Comparison of ENCODE assay signal across 16 cellular contexts in genomic region chr21:45304945-45305344, GRCh38. TPM values are rescaled to one million over a fixed set of nuclear protein-coding genes. Genes with fewer than 3 reads are reported as not detected.
DNase-seq lines count a peak whose midpoint lies in the region; ATAC-seq and TF ChIP-seq lines count a peak whose summit lies in the region.
"Had no signal": no experiment of that assay in that cellular context is flagged by ENCODE, and none has a peak within 500 bp of the region (broad histone marks: within the 10 kb centered on the region; RNA-seq: fewer than 3 reads in every experiment).

No MANE protein-coding gene starts in this region.

- H3K9me3 Mint-ChIP-seq in activated T-cell treated with anti-CD3 and anti-CD28 coated beads, Interleukin-2, amount 50 U/mL, for 72 hours = no peaks in the 10 kb centered on the region
- H3K9me3 Mint-ChIP-seq in activated T-cell treated with anti-CD3 and anti-CD28 coated beads, Interleukin-2, amount 50 U/mL, for 24 hours = no peaks in the 10 kb centered on the region
- H3K9me3 Mint-ChIP-seq: T-helper 1 cell treated with Interleukin-12 subunit alpha and Interleukin-12 subunit beta and Interleukin-4 antibody, amounts not matched to agents 30 μg/mL and 1 μg/mL, for 36 hours had no signal

- no peaks in the 10 kb centered on the region for H3K27me3 Mint-ChIP-seq in activated T-cell treated with anti-CD3 and anti-CD28 coated beads, Interleukin-2, amount 50 U/mL, for 72 hours (ENCODE audit: low read depth)
- peaks cover 6% of the 10 kb centered on the region for H3K27me3 Mint-ChIP-seq in activated T-cell treated with anti-CD3 and anti-CD28 coated beads, Interleukin-2, amount 50 U/mL, for 24 hours

- intact Hi-C loops in left cardiac atrium (cut with DNase I) = no loop called here
- intact Hi-C loops in sciatic nerve (cut with DNase I) = no loop called here

- H3K4me1 Mint-ChIP-seq in activated T-cell treated with anti-CD3 and anti-CD28 coated beads, Interleukin-2, amount 50 U/mL, for 72 hours (ENCODE audit: low read depth) = peaks cover 21% of the 10 kb centered on the region
- peaks cover 30% of the 10 kb centered on the region for H3K4me1 Mint-ChIP-seq in activated T-cell treated with anti-CD3 and anti-CD28 coated beads, Interleukin-2, amount 50 U/mL, for 24 hours (ENCODE audit: low read depth)

- no peak for TF ChIP-seq POLR2A in erythroblast (IDR thresholded peaks at IDR 0.05; ENCODE audit: low read length)

- no peak overlapping the region for H3K4me3 ChIP-seq in H7 (ENCODE audit: insufficient read depth, low read depth, low read length)
- H3K4me3 ChIP-seq: heart right ventricle, Peyer's patch had no signal

- DNase-seq in activated T-cell treated with anti-CD3 and anti-CD28 coated beads, Interleukin-2, amount 50 U/mL, for 72 hours = no peak
- no peak for DNase-seq in activated T-cell treated with anti-CD3 and anti-CD28 coated beads, Interleukin-2, amount 50 U/mL, for 24 hours
- DNase-seq in T-helper 9 cell = peak; percentile 32
- DNase-seq in left cardiac atrium = peak; percentile 17
- peak; percentile 53 for DNase-seq in sciatic nerve (ENCODE audit: low spot score)
- DNase-seq in erythroblast (lab: John Stamatoyannopoulos, UW) = no peak
- DNase-seq in H7 = no peak
- DNase-seq in DMS53 treated with DMSO at 0.1 percent for 48 hours (lab: John Stamatoyannopoulos, UW; ENCODE audit: unreplicated experiment) = no peak
- DNase-seq: ACHN, Calu3, NCI-H187, NCI-H526 treated with DMSO at 0.1 percent for 48 hours had no signal

- peak overlapping the region in 1 of 2 donors; percentile 49 for H3K4me3 Mint-ChIP-seq in activated T-cell treated with anti-CD3 and anti-CD28 coated beads, Interleukin-2, amount 50 U/mL, for 72 hours
- no peak overlapping the region for H3K4me3 Mint-ChIP-seq in activated T-cell treated with anti-CD3 and anti-CD28 coated beads, Interleukin-2, amount 50 U/mL, for 24 hours
- H3K4me3 Mint-ChIP-seq: T-helper 1 cell treated with Interleukin-12 subunit alpha and Interleukin-12 subunit beta and Interleukin-4 antibody, amounts not matched to agents 30 μg/mL and 1 μg/mL, for 36 hours had no signal

- ATAC-seq in activated T-cell treated with anti-CD3 and anti-CD28 coated beads, Interleukin-2, amount 50 U/mL, for 72 hours (replicated peaks in 1 of 2) = peak; percentile 37 to 46
- ATAC-seq in left cardiac atrium (no peak), sciatic nerve (no peak)
- ATAC-seq: esophagus mucosa, heart right ventricle had no signal

- no peaks in the 10 kb centered on the region for H3K27me3 ChIP-seq in H7 (ENCODE audit: control insufficient read depth, insufficient read depth, low read length)
- H3K27me3 ChIP-seq: heart right ventricle, Peyer's patch had no signal

- H3K36me3 ChIP-seq in H7 (replicated peaks; ENCODE audit: control insufficient read depth, insufficient read depth, low read length) = no peaks in the 10 kb centered on the region
- H3K36me3 ChIP-seq: heart right ventricle, Peyer's patch had no signal

- H3K27ac Mint-ChIP-seq in activated T-cell treated with anti-CD3 and anti-CD28 coated beads, Interleukin-2, amount 50 U/mL, for 72 hours = no peak overlapping the region
- no peak overlapping the region for H3K27ac Mint-ChIP-seq in activated T-cell treated with anti-CD3 and anti-CD28 coated beads, Interleukin-2, amount 50 U/mL, for 24 hours
- H3K27ac Mint-ChIP-seq: T-helper 1 cell treated with Interleukin-12 subunit alpha and Interleukin-12 subunit beta and Interleukin-4 antibody, amounts not matched to agents 30 μg/mL and 1 μg/mL, for 36 hours had no signal

- no peaks in the 10 kb centered on the region for H3K36me3 Mint-ChIP-seq in activated T-cell treated with anti-CD3 and anti-CD28 coated beads, Interleukin-2, amount 50 U/mL, for 72 hours (ENCODE audit: insufficient read depth in 2 of 2)
- H3K36me3 Mint-ChIP-seq in activated T-cell treated with anti-CD3 and anti-CD28 coated beads, Interleukin-2, amount 50 U/mL, for 24 hours (ENCODE audit: low read depth) = no peaks in the 10 kb centered on the region

RNA-seq across cellular contexts. Expression of gene POFUT2, which starts 17.2 kb away (rescaled TPM):
- total RNA-seq in activated T-cell treated with anti-CD3 and anti-CD28 coated beads, Interleukin-2, amount 50 U/mL, for 72 hours = 10 to 100 TPM; 24.5 to 26.6 TPM
- total RNA-seq in left cardiac atrium (10 to 100 TPM; 18.1 to 20.3 TPM), sciatic nerve (44.2 TPM)
- 25.4 and 26.9 TPM in 2 replicates for total RNA-seq in H7 (2014; rRNA removed; shearing (Covaris generic))

Comparison
In these comparisons a context has a peak if more than half of its experiments do, and no peak if none do; other contexts are left out.
1. ATAC-seq: peak in activated T-cell treated with anti-CD3 and anti-CD28 coated beads, Interleukin-2, amount 50 U/mL, for 72 hours (2 of 2); none in left cardiac atrium (0 of 2) and sciatic nerve (single experiment).
2. DNase-seq: peak in T-helper 9 cell (single experiment), left cardiac atrium (single experiment) and sciatic nerve (single experiment); none in activated T-cell treated with anti-CD3 and anti-CD28 coated beads, Interleukin-2, amount 50 U/mL, for 72 hours (0 of 2), activated T-cell treated with anti-CD3 and anti-CD28 coated beads, Interleukin-2, amount 50 U/mL, for 24 hours (single experiment), erythroblast (0 of 2), H7 (single experiment) and DMS53 treated with DMSO at 0.1 percent for 48 hours (single experiment).